Comparison of ENCODE assay signal across 28 cellular contexts in the genomic region with DNA sequence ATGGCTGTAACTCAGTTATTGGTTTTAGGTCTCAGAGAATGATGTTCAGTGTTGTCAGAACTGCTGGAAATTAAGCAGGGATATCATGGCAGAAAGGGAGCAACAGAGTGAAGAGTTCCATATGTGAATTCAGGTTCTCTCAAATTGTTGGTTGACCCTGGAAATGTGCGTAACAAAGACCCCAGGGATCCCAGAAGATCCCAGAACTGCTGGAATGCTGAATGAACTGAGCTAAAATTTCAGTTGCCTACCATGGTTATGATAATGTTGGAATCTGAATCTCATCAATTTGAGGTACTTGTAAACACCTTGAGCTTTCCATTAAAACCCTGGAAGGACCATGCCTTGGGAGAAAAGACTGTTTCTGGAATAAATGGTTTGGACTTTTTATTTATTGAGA.
"Had no signal": no experiment of that assay in that cellular context is flagged by ENCODE, and none has a peak within 500 bp of the region (broad histone marks: within the 10 kb centered on the region; RNA-seq: fewer than 3 reads in every experiment).

No MANE protein-coding gene starts in this region.

- H3K4me3 Mint-ChIP-seq: activated CD4-positive, alpha-beta memory T cell treated with anti-CD3 and anti-CD28 coated beads, Interleukin-2, amount 10 ng/mL, durations not matched to agents 7 days and 5 days; activated CD4-positive, alpha-beta T cell treated with anti-CD3 and anti-CD28 coated beads, Interleukin-2, amount 10 ng/mL, durations not matched to agents 7 days and 5 days; activated naive CD4-positive, alpha-beta T cell treated with anti-CD3 and anti-CD28 coated beads, Interleukin-2, amount 10 ng/mL, durations not matched to agents 7 days and 5 days; activated naive CD8-positive, alpha-beta T cell treated with anti-CD3 and anti-CD28 coated beads, Interleukin-2, amount 10 ng/mL, durations not matched to agents 7 days and 5 days; activated T-cell treated with anti-CD3 and anti-CD28 coated beads, Interleukin-2, amount 50 U/mL, for 24 hours; activated T-cell treated with anti-CD3 and anti-CD28 coated beads, Interleukin-2, amount 50 U/mL, for 72 hours; central memory CD8-positive, alpha-beta T cell; dendritic cell treated with granulocyte-macrophage colony-stimulating factor and Interleukin-4, amounts not matched to agents 40 ng/mL and 50 ng/mL, for 4 days; endodermal cell had no signal

- H3K4me1 Mint-ChIP-seq: activated CD4-positive, alpha-beta memory T cell treated with anti-CD3 and anti-CD28 coated beads, Interleukin-2, amount 10 ng/mL, durations not matched to agents 7 days and 5 days; activated CD4-positive, alpha-beta T cell treated with anti-CD3 and anti-CD28 coated beads, Interleukin-2, amount 10 ng/mL, durations not matched to agents 7 days and 5 days; activated naive CD4-positive, alpha-beta T cell treated with anti-CD3 and anti-CD28 coated beads, Interleukin-2, amount 10 ng/mL, durations not matched to agents 7 days and 5 days; activated naive CD8-positive, alpha-beta T cell treated with anti-CD3 and anti-CD28 coated beads, Interleukin-2, amount 10 ng/mL, durations not matched to agents 7 days and 5 days; central memory CD8-positive, alpha-beta T cell had no signal

- H3K36me3 Mint-ChIP-seq: activated naive CD4-positive, alpha-beta T cell treated with anti-CD3 and anti-CD28 coated beads, Interleukin-2, amount 10 ng/mL, durations not matched to agents 7 days and 5 days; activated naive CD4-positive, alpha-beta T cell treated with anti-CD3 and anti-CD28 coated beads, Interleukin-2, amount 50 U/mL, for 72 hours had no signal

- H3K4me3 ChIP-seq: ascending aorta, coronary artery, dorsolateral prefrontal cortex had no signal

- H3K4me1 ChIP-seq: ascending aorta had no signal

- ATAC-seq: activated naive CD4-positive, alpha-beta T cell treated with anti-CD3 and anti-CD28 coated beads, Interleukin-2, amount 50 U/mL, for 72 hours; activated T-cell treated with anti-CD3 and anti-CD28 coated beads, Interleukin-2, amount 50 U/mL, for 72 hours; esophagus mucosa had no signal

- H3K27me3 Mint-ChIP-seq: activated CD4-positive, alpha-beta memory T cell treated with anti-CD3 and anti-CD28 coated beads, Interleukin-2, amount 10 ng/mL, durations not matched to agents 7 days and 5 days; activated CD4-positive, alpha-beta T cell treated with anti-CD3 and anti-CD28 coated beads, Interleukin-2, amount 10 ng/mL, durations not matched to agents 7 days and 5 days; activated naive CD4-positive, alpha-beta T cell treated with anti-CD3 and anti-CD28 coated beads, Interleukin-2, amount 10 ng/mL, durations not matched to agents 7 days and 5 days; activated naive CD8-positive, alpha-beta T cell treated with anti-CD3 and anti-CD28 coated beads, Interleukin-2, amount 10 ng/mL, durations not matched to agents 7 days and 5 days; activated T-cell treated with anti-CD3 and anti-CD28 coated beads, Interleukin-2, amount 50 U/mL, for 24 hours; central memory CD8-positive, alpha-beta T cell had no signal

- H3K9me3 ChIP-seq: ascending aorta had no signal

- H3K27ac Mint-ChIP-seq: activated CD4-positive, alpha-beta memory T cell treated with anti-CD3 and anti-CD28 coated beads, Interleukin-2, amount 10 ng/mL, durations not matched to agents 7 days and 5 days; activated CD4-positive, alpha-beta T cell treated with anti-CD3 and anti-CD28 coated beads, Interleukin-2, amount 10 ng/mL, durations not matched to agents 7 days and 5 days; activated naive CD4-positive, alpha-beta T cell treated with anti-CD3 and anti-CD28 coated beads, Interleukin-2, amount 10 ng/mL, durations not matched to agents 7 days and 5 days; activated naive CD4-positive, alpha-beta T cell treated with anti-CD3 and anti-CD28 coated beads, Interleukin-2, amount 50 U/mL, for 72 hours; activated naive CD8-positive, alpha-beta T cell treated with anti-CD3 and anti-CD28 coated beads, Interleukin-2, amount 10 ng/mL, durations not matched to agents 7 days and 5 days; activated T-cell treated with anti-CD3 and anti-CD28 coated beads, Interleukin-2, amount 50 U/mL, for 24 hours; dendritic cell treated with granulocyte-macrophage colony-stimulating factor and Interleukin-4, amounts not matched to agents 40 ng/mL and 50 ng/mL, for 4 days; endodermal cell had no signal

- FAIRE-seq: bronchial epithelial cell, frontal cortex had no signal

- H3K27ac ChIP-seq: ascending aorta, brain microvascular endothelial cell, coronary artery, dorsolateral prefrontal cortex had no signal

- H3K9me3 Mint-ChIP-seq: activated CD4-positive, alpha-beta memory T cell treated with anti-CD3 and anti-CD28 coated beads, Interleukin-2, amount 10 ng/mL, durations not matched to agents 7 days and 5 days; activated naive CD4-positive, alpha-beta T cell treated with anti-CD3 and anti-CD28 coated beads, Interleukin-2, amount 10 ng/mL, durations not matched to agents 7 days and 5 days; activated naive CD8-positive, alpha-beta T cell treated with anti-CD3 and anti-CD28 coated beads, Interleukin-2, amount 10 ng/mL, durations not matched to agents 7 days and 5 days; activated T-cell treated with anti-CD3 and anti-CD28 coated beads, Interleukin-2, amount 50 U/mL, for 24 hours; activated T-cell treated with anti-CD3 and anti-CD28 coated beads, Interleukin-2, amount 50 U/mL, for 72 hours; central memory CD8-positive, alpha-beta T cell; endodermal cell had no signal

- H3K36me3 ChIP-seq: ascending aorta, brain microvascular endothelial cell had no signal

- DNase-seq: activated CD4-positive, alpha-beta memory T cell treated with anti-CD3 and anti-CD28 coated beads, Interleukin-2, amount 10 ng/mL, durations not matched to agents 7 days and 5 days; activated CD4-positive, alpha-beta T cell treated with anti-CD3 and anti-CD28 coated beads for 1 hour; activated CD4-positive, alpha-beta T cell treated with anti-CD3 and anti-CD28 coated beads for 4 hours; activated CD4-positive, alpha-beta T cell treated with anti-CD3 and anti-CD28 coated beads, Interleukin-2, amount 10 ng/mL, durations not matched to agents 7 days and 5 days; activated CD4-positive, alpha-beta T cell treated with anti-CD3 and anti-CD28 coated beads, Interleukin-2, amount 50 U/mL, for 4 hours; activated CD8-positive, alpha-beta memory T cell treated with anti-CD3 and anti-CD28 coated beads, Interleukin-2, amount 50 U/mL, for 48 hours; activated gamma-delta T cell; activated naive CD4-positive, alpha-beta T cell; activated naive CD4-positive, alpha-beta T cell treated with anti-CD3 and anti-CD28 coated beads, Interleukin-2, amount 10 ng/mL, durations not matched to agents 7 days and 5 days; activated naive CD8-positive, alpha-beta T cell treated with anti-CD3 and anti-CD28 coated beads, Interleukin-2, amount 10 ng/mL, durations not matched to agents 7 days and 5 days; activated T-cell treated with anti-CD3 and anti-CD28 coated beads for 4 hours; activated T-cell treated with anti-CD3 and anti-CD28 coated beads, Interleukin-2, amount 50 U/mL, for 24 hours; activated T-cell treated with anti-CD3 and anti-CD28 coated beads, Interleukin-2, amount 50 U/mL, for 72 hours; brain microvascular endothelial cell; dorsolateral prefrontal cortex; effector memory CD4-positive, alpha-beta T cell; endodermal cell; foreskin fibroblast; head of caudate nucleus; T-helper 2 cell had no signal

- H3K27me3 ChIP-seq: ascending aorta, brain microvascular endothelial cell, dorsolateral prefrontal cortex had no signal
